Comparison of ENCODE assay signal across 5 cellular contexts in the genomic region with DNA sequence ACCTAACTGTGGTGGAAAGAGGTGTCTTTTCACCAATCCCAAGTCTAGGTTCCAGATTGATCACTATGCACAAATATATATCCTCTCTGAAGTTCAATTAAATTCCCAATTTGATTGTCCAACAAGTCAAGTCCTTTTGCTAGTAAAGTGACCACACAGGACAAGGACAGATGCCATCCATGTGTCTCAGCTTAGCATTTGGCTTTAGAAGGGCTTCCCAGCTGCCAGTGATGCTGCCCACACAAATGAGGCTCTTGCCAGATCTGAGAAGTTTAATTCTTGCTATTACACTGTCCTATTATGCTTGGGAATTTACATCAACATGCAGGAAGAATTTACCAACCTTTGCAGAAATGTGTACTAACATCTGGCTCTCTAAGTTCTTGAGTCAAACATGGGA.
"Had no signal": no experiment of that assay in that cellular context is flagged by ENCODE, and none has a peak within 500 bp of the region (broad histone marks: within the 10 kb centered on the region; RNA-seq: fewer than 3 reads in every experiment).

No MANE protein-coding gene starts in this region.

- H3K4me3 ChIP-seq: K562 had no signal

- ATAC-seq: HepG2, K562 had no signal

- DNase-seq: IMR-90, KBM-7 had no signal

- H3K27ac ChIP-seq: HL-60 had no signal
